8 cellular contexts compared by ENCODE assay signal in genomic region chr5:142107729-142108431, GRCh38. TPM values are rescaled to one million over a fixed set of nuclear protein-coding genes. Genes with fewer than 3 reads are reported as not detected.
A peak's percentile ranks its signal among the peaks of the same experiment; 100 is the strongest.
DNase-seq lines count a peak whose midpoint lies in the region; ATAC-seq, FAIRE-seq and TF ChIP-seq lines count a peak whose summit lies in the region.

No MANE protein-coding gene starts in this region.

- H3K4me1 ChIP-seq in HEK293 (ENCODE audit: control insufficient read depth, insufficient read depth, low read length) (0 out of 2 replicates have a peak, but pooled peaks cover 2% of the 10 kb centered on the region), gastroesophageal sphincter (peaks cover 5 to 41% (median 7%) of the 10 kb centered on the region in 3 donors), skeletal muscle tissue (ENCODE audit: control insufficient read depth in 3 of 3, insufficient read depth in 3 of 3, low read length in 3 of 3) (peaks cover 13 to 16% (median 15%) of the 10 kb centered on the region in 3 donors)

- H3K27ac ChIP-seq in HEK293 (ENCODE audit: extremely low read depth, low read depth, low read length) (peak overlapping the region; percentile 93), WERI-Rb-1 (peak overlapping the region; percentile 91), gastroesophageal sphincter (peak overlapping the region; percentile 86 to 99 (median 99)), skeletal muscle tissue (ENCODE audit: low read depth, low read length) (peak overlapping the region; percentile 94)

- 83 to 90% methylated on average over 2 to 5 of the region's 11 CpGs for WGBS in gastroesophageal sphincter (ENCODE audit: low coverage in 1 of 2), 2 donors

- no peak for DNase-seq in WERI-Rb-1
- no peak for DNase-seq in GM19239 (ENCODE audit: insufficient read length, low spot score)
- DNase-seq in epidermal melanocyte (ENCODE audit: insufficient read length, low spot score), result no peak
- DNase-seq in HuH-7.5 (ENCODE audit: low spot score), result no peak

- peak overlapping the region; percentile 84 to 98 (median 90) for H3K9ac ChIP-seq in skeletal muscle tissue (ENCODE audit: low read depth in 1 of 3, low read length in 3 of 3)

- TF ChIP-seq CTCF in HEK293 (tag by site-specific recombination; IDR thresholded peaks at IDR 0.05) (no peak), WERI-Rb-1 (IDR thresholded peaks at IDR 0.05; ENCODE audit: low read depth, low read length) (no peak), gastroesophageal sphincter (IDR thresholded peaks at IDR 0.05) (no peak)

- H3K36me3 ChIP-seq in HEK293 (ENCODE audit: control insufficient read depth in 2 of 2, insufficient read depth in 1 of 2, low read length in 2 of 2), result peaks cover 0 to 3% of the 10 kb centered on the region in 2 experiments; a peak in 1 of 3 replicates
- H3K36me3 ChIP-seq in WERI-Rb-1, result peaks cover 7% of the 10 kb centered on the region
- H3K36me3 ChIP-seq in gastroesophageal sphincter, result no peaks in the 10 kb centered on the region
- H3K36me3 ChIP-seq in skeletal muscle tissue (ENCODE audit: control insufficient read depth in 3 of 3, insufficient read depth in 3 of 3, low read length in 3 of 3), result no peaks in the 10 kb centered on the region

- POLR2A ChIA-PET in HEK293 (lab: Yijun Ruan, JAX), result interaction anchor here (1.2 kb wide), 1 partner anchor 15 kb away, joined by 9 read pairs; no protein-coding TSS in a partner anchor

- no peak for ATAC-seq in gastroesophageal sphincter
- ATAC-seq in HG03159 (IDR thresholded peaks at IDR 0.05; ENCODE audit: unreplicated experiment), result no peak

- CTCF ChIA-PET in HEK293 (lab: Yijun Ruan, JAX), result interaction anchor here (0.6 to 1.2 kb wide), 6 partner anchors 12 to 1473 kb away, joined by 3 to 6 read pairs (median 4); no protein-coding TSS in a partner anchor

- H3K27me3 ChIP-seq in WERI-Rb-1 (ENCODE audit: insufficient read depth, low read depth, severe bottlenecking), result no peaks in the 10 kb centered on the region
- H3K27me3 ChIP-seq in gastroesophageal sphincter, result no peaks in the 10 kb centered on the region
- H3K27me3 ChIP-seq in skeletal muscle tissue (ENCODE audit: control insufficient read depth in 3 of 3, insufficient read depth in 3 of 3, low read length in 3 of 3), result no peaks in the 10 kb centered on the region

- TF ChIP-seq POLR2A in gastroesophageal sphincter (IDR thresholded peaks at IDR 0.05), result no peak

- no peak for TF ChIP-seq EP300 in gastroesophageal sphincter (IDR thresholded peaks at IDR 0.05)

- H3K9me3 ChIP-seq in HEK293 (ENCODE audit: control insufficient read depth, insufficient read depth, low read depth, low read length) (no peaks in the 10 kb centered on the region), WERI-Rb-1 (ENCODE audit: severe bottlenecking) (peaks cover 2% of the 10 kb centered on the region), gastroesophageal sphincter (no peaks in the 10 kb centered on the region), skeletal muscle tissue (ENCODE audit: control insufficient read depth in 3 of 3, low read length in 3 of 3) (no peaks in the 10 kb centered on the region)

- peak overlapping the region; percentile 85 for H3K4me3 ChIP-seq in HEK293 (ENCODE audit: low read depth, low read length)
- peak overlapping the region; percentile 98 for H3K4me3 ChIP-seq in WERI-Rb-1 (ENCODE audit: low read depth, low read length)
- H3K4me3 ChIP-seq in gastroesophageal sphincter, result peak overlapping the region in 1 of 2 donors; percentile 89
- peak overlapping the region; percentile 66 to 84 (median 83) for H3K4me3 ChIP-seq in skeletal muscle tissue (ENCODE audit: low read length in 3 of 3)

- FAIRE-seq in GM19239 (lab: Jason Lieb, UNC), result no peak

TF ChIP-seq in HEK293, 187 proteins besides CTCF, POLR2A, EP300 and RAD21:
- TF ChIP-seq ZNF513 (tag by site-specific recombination; IDR thresholded peaks at IDR 0.05) (no peak), ZNF558 (tag by site-specific recombination; IDR thresholded peaks at IDR 0.05) (no peak), ZNF645 (tag by site-specific recombination; IDR thresholded peaks at IDR 0.05) (no peak), ZNF629 (tag by site-specific recombination; IDR thresholded peaks at IDR 0.05) (no peak), KLF17 (tag by site-specific recombination; IDR thresholded peaks at IDR 0.05) (no peak), ZNF280C (tag by site-specific recombination; IDR thresholded peaks at IDR 0.05) (no peak), GLIS1 (tag by site-specific recombination; IDR thresholded peaks at IDR 0.05) (no peak), ZSCAN23 (tag by site-specific recombination; IDR thresholded peaks at IDR 0.05) (no peak), SP7 (tag by site-specific recombination; IDR thresholded peaks at IDR 0.05) (no peak), ZNF600 (tag by site-specific recombination; IDR thresholded peaks at IDR 0.05) (no peak), ZNF214 (tag by site-specific recombination; IDR thresholded peaks at IDR 0.05; ENCODE audit: borderline replicate concordance) (no peak), KLF7 (tag by site-specific recombination; IDR thresholded peaks at IDR 0.05; ENCODE audit: borderline replicate concordance) (no peak)

RNA-seq across cellular contexts. Expression of gene NDFIP1, which starts 0.7 kb away (rescaled TPM):
- total RNA-seq in gastroesophageal sphincter, result 10 to 100 TPM; 62.4 to 86.7 (median 81.6) TPM
- 43.3 TPM for total RNA-seq in skeletal muscle tissue
